ENCODE assay signal across 19 cellular contexts in genomic region chr12:109112720-109113465, GRCh38. TPM values are rescaled to one million over a fixed set of nuclear protein-coding genes. Genes with fewer than 3 reads are reported as not detected.
DNase-seq lines count a peak whose midpoint lies in the region; ATAC-seq, FAIRE-seq and TF ChIP-seq lines count a peak whose summit lies in the region.
"Had no signal": no experiment of that assay in that cellular context is flagged by ENCODE, and none has a peak within 500 bp of the region (broad histone marks: within the 10 kb centered on the region; RNA-seq: fewer than 3 reads in every experiment).

No MANE protein-coding gene starts in this region.

- H3K27me3 ChIP-seq in HL-60 (ENCODE audit: insufficient read depth, poor library complexity, severe bottlenecking) (no peaks in the 10 kb centered on the region), K562 (ENCODE audit: control insufficient read depth in 2 of 2, insufficient read depth in 2 of 2, low read length in 2 of 2) (no peaks in the 10 kb centered on the region), HepG2 (ENCODE audit: control insufficient read depth in 1 of 2, insufficient read depth in 2 of 2, low read length in 2 of 2) (no peaks in the 10 kb centered on the region), sigmoid colon (no peaks in the 10 kb centered on the region), osteoblast (ENCODE audit: insufficient read depth, low read length) (no peaks in the 10 kb centered on the region)

- H2AFZ ChIP-seq in K562 (ENCODE audit: low read depth, low read length): peak overlapping the region; percentile 52; the same call in 1 of the 2 replicates
- no peak overlapping the region for H2AFZ ChIP-seq in HepG2 (ENCODE audit: low read length)
- H2AFZ ChIP-seq in osteoblast (ENCODE audit: low read length): no peak overlapping the region

- no peak overlapping the region for H3K4me2 ChIP-seq in K562 (ENCODE audit: insufficient read depth, low read length)
- peak overlapping the region; percentile 74 for H3K4me2 ChIP-seq in HepG2 (ENCODE audit: low read depth, low read length)
- H3K4me2 ChIP-seq in osteoblast (ENCODE audit: insufficient read depth, low read length): no peak overlapping the region

- H3K36me3 ChIP-seq in K562 (ENCODE audit: control insufficient read depth, insufficient read depth, low read length) (peaks cover 23% of the 10 kb centered on the region; the same call in 2 of the 3 replicates), HepG2 (replicated peaks in 1 of 2; ENCODE audit: control insufficient read depth in 1 of 2, insufficient read depth in 2 of 2, low read length in 2 of 2) (peaks cover 3 to 10% of the 10 kb centered on the region in 2 experiments; a peak in 4 of 5 replicates), sigmoid colon (peaks cover 0 to 20% (median 0%) of the 10 kb centered on the region in 4 donors), osteoblast (ENCODE audit: insufficient read depth, low read length) (peaks cover 6% of the 10 kb centered on the region)

- H3K4me3 ChIP-seq in HL-60 (replicated peaks; ENCODE audit: insufficient read depth, low read length): no peak overlapping the region
- H3K4me3 ChIP-seq in K562: no peak overlapping the region
- H3K4me3 ChIP-seq in HepG2 (replicated peaks in 1 of 3; ENCODE audit: insufficient read depth in 1 of 3, low read depth in 2 of 3, low read length in 3 of 3): peak overlapping the region; percentile 2 to 56 (median 28)
- H3K4me3 ChIP-seq in sigmoid colon: peak overlapping the region in 2 of 4 donors; percentile 8 to 15
- no peak overlapping the region for H3K4me3 ChIP-seq in osteoblast (ENCODE audit: insufficient read depth, low read length)
- H3K4me3 ChIP-seq: mucosa of descending colon had no signal

- DNase-seq in HL-60 (ENCODE audit: low read depth in 1 of 2, low spot score in 1 of 2): peak in 1 of 2 experiments; percentile 24
- no peak for DNase-seq in K562 (ENCODE audit: extremely low read depth in 1 of 4, low spot score in 3 of 4)
- DNase-seq in HepG2 (ENCODE audit: low spot score): peak; percentile 29
- DNase-seq in sigmoid colon: peak; percentile 74
- DNase-seq in NCI-H510A treated with DMSO at 0.1 percent for 48 hours (lab: John Stamatoyannopoulos, UW): no peak
- no peak for DNase-seq in GDM1 (lab: John Stamatoyannopoulos, UW)
- no peak for DNase-seq in osteoblast (ENCODE audit: insufficient read length, low spot score, missing footprints)
- DNase-seq: activated B cell treated with CpG ODN at 0.5 μM for 24 hours; anterior cingulate cortex; cortex of kidney; glutamatergic neuron; NCI-H146; NCI-H2227 treated with DMSO at 0.1 percent for 48 hours; NK-92 treated with Interleukin-12 subunit alpha and Interleukin-12 subunit beta, amount 100 ng/mL, for 24 hours; RPMI8226; stimulated activated CD4-positive, alpha-beta T cell treated with anti-CD3 and anti-CD28 coated beads, Interleukin-15, amount 100 ng/mL, for 24 hours had no signal

- in situ Hi-C loops in K562 (cut with MboI): loop anchor here (10.0 kb wide), 1 partner anchor 272 kb away; no protein-coding TSS in a partner anchor
- in situ Hi-C loops in HepG2 (cut with HindIII; ENCODE audit: extremely low pct_ligation_motif_present, low pct_unique_long_range_greater_than_20kb): no loop called here

- FAIRE-seq in K562 (lab: Jason Lieb, UNC) (no peak), HepG2 (lab: Jason Lieb, UNC) (no peak)

- POLR2A ChIA-PET in K562 (lab: Yijun Ruan, JAX): no interaction called here
- POLR2A ChIA-PET in HepG2 (lab: Yijun Ruan, JAX): interaction anchor here (1.4 to 1.7 kb wide), 2 partner anchors 42 to 86 kb away, joined by 3 to 6 read pairs; no protein-coding TSS in a partner anchor

- H3K4me1 ChIP-seq in K562 (replicated peaks in 1 of 2; ENCODE audit: control insufficient read depth in 2 of 2, insufficient read depth in 2 of 2, low read length in 2 of 2): peaks cover 8 to 9% of the 10 kb centered on the region in 2 experiments
- H3K4me1 ChIP-seq in HepG2 (ENCODE audit: insufficient read depth, low read length): peaks cover 72% of the 10 kb centered on the region
- peaks cover 0 to 77% (median 67%) of the 10 kb centered on the region in 4 donors for H3K4me1 ChIP-seq in sigmoid colon
- H3K4me1 ChIP-seq in osteoblast (ENCODE audit: insufficient read depth, low read length): peaks cover 12% of the 10 kb centered on the region

- no peak for TF ChIP-seq EP300 in K562 (IDR thresholded peaks at IDR 0.05; ENCODE audit: low read length)
- no peak for TF ChIP-seq EP300 in HepG2 (IDR thresholded peaks at IDR 0.05; ENCODE audit: low read depth in 2 of 2, low read length in 2 of 2)
- TF ChIP-seq EP300 in HepG2 (CRISPR knock-in tag; IDR thresholded peaks at IDR 0.05; ENCODE audit: borderline replicate concordance): no peak
- TF ChIP-seq EP300 in sigmoid colon (IDR thresholded peaks at IDR 0.05): peak in 3 of 4 donors; percentile 25 to 77 (median 41)

- TF ChIP-seq RAD21 in K562 (CRISPR knock-in tag; conservative IDR thresholded peaks at IDR 0.05 in 1 of 2, IDR thresholded peaks at IDR 0.05 in 1 of 2): no peak
- no peak for TF ChIP-seq RAD21 in HepG2 (CRISPR knock-in tag; IDR thresholded peaks at IDR 0.05)

- H4K20me1 ChIP-seq in K562 (replicated peaks; ENCODE audit: control insufficient read depth, insufficient read depth, low read length): no peaks in the 10 kb centered on the region
- H4K20me1 ChIP-seq in HepG2 (ENCODE audit: insufficient read depth, low read length): no peaks in the 10 kb centered on the region
- no peaks in the 10 kb centered on the region for H4K20me1 ChIP-seq in osteoblast (ENCODE audit: insufficient read depth, low read length)

- H3K79me2 ChIP-seq in K562 (ENCODE audit: control insufficient read depth, insufficient read depth, low read length) (no peaks in the 10 kb centered on the region), HepG2 (ENCODE audit: insufficient read depth, low read length) (peaks cover 13% of the 10 kb centered on the region), osteoblast (ENCODE audit: insufficient read depth, low read length) (no peaks in the 10 kb centered on the region)

- H3K9me3 ChIP-seq in K562 (replicated peaks; ENCODE audit: control insufficient read depth, insufficient read depth, low read depth, low read length): no peaks in the 10 kb centered on the region
- no peaks in the 10 kb centered on the region for H3K9me3 ChIP-seq in HepG2 (ENCODE audit: low read length)
- no peaks in the 10 kb centered on the region for H3K9me3 ChIP-seq in sigmoid colon
- H3K9me3 ChIP-seq in osteoblast (ENCODE audit: low read depth, low read length): no peaks in the 10 kb centered on the region
- H3K9me3 ChIP-seq: mucosa of descending colon had no signal

- ATAC-seq in K562 (no peak), HepG2 (no peak; the same call in 2 of the 3 replicates), GM21390 (IDR thresholded peaks at IDR 0.05; ENCODE audit: unreplicated experiment) (no peak)
- ATAC-seq: mucosa of descending colon had no signal

- peak overlapping the region; percentile 21; the same call in 1 of the 2 replicates for H3K27ac ChIP-seq in HL-60 (replicated peaks)
- no peak overlapping the region for H3K27ac ChIP-seq in K562 (ENCODE audit: extremely low read depth, low read depth, low read length)
- peak overlapping the region; percentile 79 for H3K27ac ChIP-seq in HepG2 (ENCODE audit: extremely low read length, insufficient read depth, low read length)
- peak overlapping the region; percentile 91 to 94 (median 92) for H3K27ac ChIP-seq in sigmoid colon
- no peak overlapping the region for H3K27ac ChIP-seq in osteoblast (ENCODE audit: low read depth, low read length)
- H3K27ac ChIP-seq: epithelial cell of prostate had no signal

- CTCF ChIA-PET in K562 (lab: Yijun Ruan, JAX; ENCODE audit: low intra/inter-chr PET ratio): no interaction called here
- CTCF ChIA-PET in HepG2 (lab: Yijun Ruan, JAX; ENCODE audit: low intra/inter-chr PET ratio, low total read pairs): no interaction called here

- TF ChIP-seq CTCF in HL-60 (IDR thresholded peaks at IDR 0.05; ENCODE audit: insufficient read depth, low read length) (no peak), K562 (IDR thresholded peaks at IDR 0.05 in 2 of 3, conservative IDR thresholded peaks at IDR 0.05 in 1 of 3; ENCODE audit: insufficient read depth in 2 of 3, low read depth in 1 of 3, low read length in 3 of 3) (no peak), HepG2 (CRISPR knock-in tag; IDR thresholded peaks at IDR 0.05) (no peak), sigmoid colon (IDR thresholded peaks at IDR 0.05) (no peak), osteoblast (IDR thresholded peaks at IDR 0.05; ENCODE audit: extremely low read depth, low read depth, low read length) (no peak)

- 72% methylated on average over 11 of the region's 11 CpGs for WGBS in K562 (ENCODE audit: insufficient coverage, low coverage, missing lambda C conversion rate)
- 34% methylated on average over 11 of the region's 11 CpGs for WGBS in HepG2 (ENCODE audit: low lambda C conversion rate)
- WGBS in sigmoid colon, 2 donors: 52 to 76% methylated on average over 11 of the region's 11 CpGs

- TF ChIP-seq POLR2A in K562 (conservative IDR thresholded peaks at IDR 0.05) (no peak), HepG2 (IDR thresholded peaks at IDR 0.05; ENCODE audit: insufficient read depth in 1 of 2, low read depth in 2 of 2, low read length in 2 of 2) (peak in 1 of 2 experiments; percentile 41; a peak in 2 of 4 replicates), sigmoid colon (IDR thresholded peaks at IDR 0.05) (no peak)

- intact Hi-C loops in K562 (cut with micrococcal nuclease) (loop anchor here (5.0 kb wide), 1 partner anchor 274 kb away; no protein-coding TSS in a partner anchor), HepG2 (cut with micrococcal nuclease; ENCODE audit: unreplicated experiment) (no loop called here), sigmoid colon (cut with DNase I) (loop anchor here (5.0 kb wide), 1 partner anchor 349 kb away; no protein-coding TSS in a partner anchor)

- H3K9ac ChIP-seq in K562 (ENCODE audit: insufficient read depth in 1 of 2, low read depth in 2 of 2, low read length in 2 of 2) (no peak overlapping the region), HepG2 (ENCODE audit: insufficient read depth, low read depth, low read length) (peak overlapping the region; percentile 66)

- H3K9me1 ChIP-seq in K562 (ENCODE audit: control insufficient read depth, insufficient read depth, low read length): no peaks in the 10 kb centered on the region

- BruUV-seq in K562 (replicated peaks; lab: Mats Ljungman, UMichigan) (no TSS peak), HepG2 (replicated peaks; lab: Mats Ljungman, UMichigan) (no TSS peak)

RNA-seq across cellular contexts. Expression of gene ACACB, which starts 3.5 kb away (rescaled TPM):
- 4.3 and 5.0 TPM in 2 replicates for total RNA-seq in K562 (2011; cell fraction: chromatin; rRNA removed; ENCODE audit: low replicate concordance)
- total RNA-seq in K562 (2011; cell fraction: nucleolus; rRNA removed): 1.6 and 2.0 TPM in 2 replicates
- 3.2 TPM in 2 replicates for total RNA-seq in K562 (2011; cell fraction: nucleoplasm; rRNA removed)
- 1.5 and 2.5 TPM in 2 replicates for total RNA-seq in K562 (2014; rRNA removed)
- total RNA-seq in K562 (2014; rRNA removed; fragmentation: Illumina TruSeq; extraction: Trizol): 0.62 and 0.77 TPM in 2 replicates
- 1.1 and 1.6 TPM in 2 replicates for total RNA-seq in K562 (2015; rRNA removed; fragmentation: Illumina TruSeq; extraction: Trizol)
- total RNA-seq in K562 (2021): 2.5 and 2.8 TPM in 2 replicates
- 0.10 and 0.32 TPM in 2 replicates for polyA plus RNA-seq in K562 (2011; rRNA removed)
- polyA plus RNA-seq in K562 (2011; cell fraction: cytosol; rRNA removed): 0.25 and 0.48 TPM in 2 replicates
- 0.49 and 0.53 TPM in 2 replicates for polyA plus RNA-seq in K562 (2011; cell fraction: nucleus; rRNA removed)
- 3.0 and 7.8 TPM in 2 replicates for polyA plus RNA-seq in K562 (2012)
- polyA plus RNA-seq in K562 (2014; fragmentation: Illumina TruSeq; extraction: Trizol): 0.83 and 0.87 TPM in 2 replicates
- under 1 TPM; 0.10 to 0.18 TPM for polyA plus RNA-seq in K562 (2014; fragmentation: Nextera tagmentation; extraction: Ambion mirVana)
- 0.31 and 1.3 TPM in 2 replicates for polyA plus RNA-seq in K562 (2014; rRNA removed)
- 0.60 and 1.6 TPM in 2 replicates for polyA minus RNA-seq in K562 (2011; rRNA and poly(A)+ RNA removed)
- 0.10 TPM in 1 of 2 replicates, not detected in the other for polyA minus RNA-seq in K562 (2011; cell fraction: cytosol; rRNA and poly(A)+ RNA removed)
- polyA minus RNA-seq in K562 (2011; cell fraction: nucleus; rRNA and poly(A)+ RNA removed): 1.1 TPM in 2 replicates
- total RNA-seq in HepG2 (2016; rRNA removed; fragmentation: Illumina TruSeq; extraction: Trizol): 6.0 and 8.6 TPM in 2 replicates
- total RNA-seq in HepG2 (2016; cell fraction: cytosol; rRNA removed; fragmentation: Illumina TruSeq; extraction: Trizol; ENCODE audit: low read depth): 3.7 and 5.2 TPM in 2 replicates
- 4.7 and 10.3 TPM in 2 replicates for total RNA-seq in HepG2 (2016; cell fraction: insoluble cytoplasmic fraction; rRNA removed; fragmentation: Illumina TruSeq; extraction: Trizol)
- 4.2 and 5.9 TPM in 2 replicates for total RNA-seq in HepG2 (2016; cell fraction: membrane; rRNA removed; fragmentation: Illumina TruSeq; extraction: Trizol)
- 14.3 and 17.9 TPM in 2 replicates for total RNA-seq in HepG2 (2016; cell fraction: nucleus; rRNA removed; fragmentation: Illumina TruSeq; extraction: Trizol)
- polyA plus RNA-seq in HepG2 (2011; rRNA removed): 6.2 and 6.4 TPM in 2 replicates
- polyA plus RNA-seq in HepG2 (2011; cell fraction: cytosol; rRNA removed): 3.4 and 4.6 TPM in 2 replicates
- 18.8 and 19.2 TPM in 2 replicates for polyA plus RNA-seq in HepG2 (2011; cell fraction: nucleus; rRNA removed)
- polyA plus RNA-seq in HepG2 (2012): 4.3 and 4.9 TPM in 2 replicates
- polyA plus RNA-seq in HepG2 (2016; cell fraction: cytosol; fragmentation: Illumina TruSeq; extraction: Trizol; ENCODE audit: low read depth): 0.51 TPM in 2 replicates
- 3.6 and 4.3 TPM in 2 replicates for polyA plus RNA-seq in HepG2 (2016; cell fraction: insoluble cytoplasmic fraction; fragmentation: Illumina TruSeq; extraction: Trizol; ENCODE audit: low read depth)
- 1.0 and 1.2 TPM in 2 replicates for polyA plus RNA-seq in HepG2 (2016; cell fraction: membrane; fragmentation: Illumina TruSeq; extraction: Trizol; ENCODE audit: low read depth)
- polyA plus RNA-seq in HepG2 (2016; cell fraction: nucleus; fragmentation: Illumina TruSeq; extraction: Trizol; ENCODE audit: insufficient read depth, low read depth): 18.5 and 20.2 TPM in 2 replicates
- 24.1 and 29.2 TPM in 2 replicates for polyA minus RNA-seq in HepG2 (2011; rRNA and poly(A)+ RNA removed; ENCODE audit: low replicate concordance)
- 5.0 and 5.1 TPM in 2 replicates for polyA minus RNA-seq in HepG2 (2011; cell fraction: cytosol; rRNA and poly(A)+ RNA removed)
- 23.6 and 44.9 TPM in 2 replicates for polyA minus RNA-seq in HepG2 (2011; cell fraction: nucleus; rRNA and poly(A)+ RNA removed)
- 100 to 1,000 TPM; 116 to 295 (median 161) TPM for total RNA-seq in sigmoid colon
- polyA plus RNA-seq in sigmoid colon: 10 to 100 TPM in 1 of 3 donors, 1 to 10 TPM in 2; 5.3 to 36.0 (median 5.4) TPM
- 13.8 and 16.2 TPM in 2 replicates for total RNA-seq in osteoblast

RNA-seq across cellular contexts. Expression of gene UNG, which starts 15.5 kb away (rescaled TPM):
- 9.3 and 11.4 TPM in 2 replicates for total RNA-seq in K562 (2011; cell fraction: chromatin; rRNA removed; ENCODE audit: low replicate concordance)
- total RNA-seq in K562 (2011; cell fraction: nucleolus; rRNA removed): 8.4 and 9.2 TPM in 2 replicates
- 9.5 and 10.8 TPM in 2 replicates for total RNA-seq in K562 (2011; cell fraction: nucleoplasm; rRNA removed)
- total RNA-seq in K562 (2014; rRNA removed): 47.0 and 67.3 TPM in 2 replicates
- 37.9 and 42.9 TPM in 2 replicates for total RNA-seq in K562 (2014; rRNA removed; fragmentation: Illumina TruSeq; extraction: Trizol)
- total RNA-seq in K562 (2015; rRNA removed; fragmentation: Illumina TruSeq; extraction: Trizol): 41.7 and 42.2 TPM in 2 replicates
- total RNA-seq in K562 (2021): 59.8 and 65.9 TPM in 2 replicates
- polyA plus RNA-seq in K562 (2011; rRNA removed): 23.9 and 26.3 TPM in 2 replicates
- polyA plus RNA-seq in K562 (2011; cell fraction: cytosol; rRNA removed): 15.9 and 20.4 TPM in 2 replicates
- 14.2 and 16.3 TPM in 2 replicates for polyA plus RNA-seq in K562 (2011; cell fraction: nucleus; rRNA removed)
- polyA plus RNA-seq in K562 (2012): 27.0 and 44.7 TPM in 2 replicates
- polyA plus RNA-seq in K562 (2014; fragmentation: Illumina TruSeq; extraction: Trizol): 48.3 and 49.4 TPM in 2 replicates
- 10 to 100 TPM in 1 of 2 experiments, 1 to 10 TPM in 1; 8.4 to 11.9 TPM for polyA plus RNA-seq in K562 (2014; fragmentation: Nextera tagmentation; extraction: Ambion mirVana)
- polyA plus RNA-seq in K562 (2014; rRNA removed): 38.6 and 41.0 TPM in 2 replicates
- 11.0 and 11.6 TPM in 2 replicates for polyA minus RNA-seq in K562 (2011; rRNA and poly(A)+ RNA removed)
- polyA minus RNA-seq in K562 (2011; cell fraction: cytosol; rRNA and poly(A)+ RNA removed): 14.7 and 15.7 TPM in 2 replicates
- polyA minus RNA-seq in K562 (2011; cell fraction: nucleus; rRNA and poly(A)+ RNA removed): 5.8 and 7.0 TPM in 2 replicates
- total RNA-seq in HepG2 (2016; rRNA removed; fragmentation: Illumina TruSeq; extraction: Trizol): 114 and 144 TPM in 2 replicates
- total RNA-seq in HepG2 (2016; cell fraction: cytosol; rRNA removed; fragmentation: Illumina TruSeq; extraction: Trizol; ENCODE audit: low read depth): 14.1 and 15.1 TPM in 2 replicates
- 113 and 144 TPM in 2 replicates for total RNA-seq in HepG2 (2016; cell fraction: insoluble cytoplasmic fraction; rRNA removed; fragmentation: Illumina TruSeq; extraction: Trizol)
- total RNA-seq in HepG2 (2016; cell fraction: membrane; rRNA removed; fragmentation: Illumina TruSeq; extraction: Trizol): 42.9 and 44.0 TPM in 2 replicates
- total RNA-seq in HepG2 (2016; cell fraction: nucleus; rRNA removed; fragmentation: Illumina TruSeq; extraction: Trizol): 46.7 and 49.9 TPM in 2 replicates
- 20.5 and 23.3 TPM in 2 replicates for polyA plus RNA-seq in HepG2 (2011; rRNA removed)
- 18.8 and 19.2 TPM in 2 replicates for polyA plus RNA-seq in HepG2 (2011; cell fraction: cytosol; rRNA removed)
- 9.4 and 9.6 TPM in 2 replicates for polyA plus RNA-seq in HepG2 (2011; cell fraction: nucleus; rRNA removed)
- 24.4 and 35.2 TPM in 2 replicates for polyA plus RNA-seq in HepG2 (2012)
- 11.6 and 12.8 TPM in 2 replicates for polyA plus RNA-seq in HepG2 (2016; cell fraction: cytosol; fragmentation: Illumina TruSeq; extraction: Trizol; ENCODE audit: low read depth)
- 144 TPM in 2 replicates for polyA plus RNA-seq in HepG2 (2016; cell fraction: insoluble cytoplasmic fraction; fragmentation: Illumina TruSeq; extraction: Trizol; ENCODE audit: low read depth)
- 28.5 and 28.6 TPM in 2 replicates for polyA plus RNA-seq in HepG2 (2016; cell fraction: membrane; fragmentation: Illumina TruSeq; extraction: Trizol; ENCODE audit: low read depth)
- 65.0 and 67.4 TPM in 2 replicates for polyA plus RNA-seq in HepG2 (2016; cell fraction: nucleus; fragmentation: Illumina TruSeq; extraction: Trizol; ENCODE audit: insufficient read depth, low read depth)
- 11.1 and 15.9 TPM in 2 replicates for polyA minus RNA-seq in HepG2 (2011; rRNA and poly(A)+ RNA removed; ENCODE audit: low replicate concordance)
- polyA minus RNA-seq in HepG2 (2011; cell fraction: cytosol; rRNA and poly(A)+ RNA removed): 11.2 and 14.4 TPM in 2 replicates
- 6.8 and 7.1 TPM in 2 replicates for polyA minus RNA-seq in HepG2 (2011; cell fraction: nucleus; rRNA and poly(A)+ RNA removed)
- 10 to 100 TPM; 11.9 to 17.1 (median 12.1) TPM for total RNA-seq in sigmoid colon
- polyA plus RNA-seq in sigmoid colon: 10 to 100 TPM; 27.0 to 34.8 (median 28.9) TPM
- total RNA-seq in osteoblast: 38.0 and 41.8 TPM in 2 replicates

RNA-seq across cellular contexts. Expression of gene ALKBH2, which starts 19.6 kb away (rescaled TPM):
- total RNA-seq in K562 (2011; cell fraction: chromatin; rRNA removed; ENCODE audit: low replicate concordance): 25.1 and 31.3 TPM in 2 replicates
- total RNA-seq in K562 (2011; cell fraction: nucleolus; rRNA removed): 28.5 and 32.2 TPM in 2 replicates
- total RNA-seq in K562 (2011; cell fraction: nucleoplasm; rRNA removed): 27.3 and 31.1 TPM in 2 replicates
- 56.1 and 60.4 TPM in 2 replicates for total RNA-seq in K562 (2014; rRNA removed)
- total RNA-seq in K562 (2014; rRNA removed; fragmentation: Illumina TruSeq; extraction: Trizol): 30.9 and 43.8 TPM in 2 replicates
- 39.7 and 41.9 TPM in 2 replicates for total RNA-seq in K562 (2015; rRNA removed; fragmentation: Illumina TruSeq; extraction: Trizol)
- 37.3 and 41.9 TPM in 2 replicates for total RNA-seq in K562 (2021)
- 30.9 and 32.3 TPM in 2 replicates for polyA plus RNA-seq in K562 (2011; rRNA removed)
- 26.2 and 28.1 TPM in 2 replicates for polyA plus RNA-seq in K562 (2011; cell fraction: cytosol; rRNA removed)
- polyA plus RNA-seq in K562 (2011; cell fraction: nucleus; rRNA removed): 55.9 and 59.7 TPM in 2 replicates
- 27.2 and 38.5 TPM in 2 replicates for polyA plus RNA-seq in K562 (2012)
- polyA plus RNA-seq in K562 (2014; fragmentation: Illumina TruSeq; extraction: Trizol): 44.6 and 50.0 TPM in 2 replicates
- polyA plus RNA-seq in K562 (2014; fragmentation: Nextera tagmentation; extraction: Ambion mirVana): 10 to 100 TPM in 1 of 2 experiments, 1 to 10 TPM in 1; 5.9 to 13.6 TPM
- 47.4 and 50.5 TPM in 2 replicates for polyA plus RNA-seq in K562 (2014; rRNA removed)
- polyA minus RNA-seq in K562 (2011; rRNA and poly(A)+ RNA removed): 13.6 and 16.5 TPM in 2 replicates
- polyA minus RNA-seq in K562 (2011; cell fraction: cytosol; rRNA and poly(A)+ RNA removed): 9.6 and 14.5 TPM in 2 replicates
- polyA minus RNA-seq in K562 (2011; cell fraction: nucleus; rRNA and poly(A)+ RNA removed): 12.3 and 14.2 TPM in 2 replicates
- 40.5 and 46.7 TPM in 2 replicates for total RNA-seq in HepG2 (2016; rRNA removed; fragmentation: Illumina TruSeq; extraction: Trizol)
- total RNA-seq in HepG2 (2016; cell fraction: cytosol; rRNA removed; fragmentation: Illumina TruSeq; extraction: Trizol; ENCODE audit: low read depth): 26.9 and 30.3 TPM in 2 replicates
- 42.1 and 42.5 TPM in 2 replicates for total RNA-seq in HepG2 (2016; cell fraction: insoluble cytoplasmic fraction; rRNA removed; fragmentation: Illumina TruSeq; extraction: Trizol)
- total RNA-seq in HepG2 (2016; cell fraction: membrane; rRNA removed; fragmentation: Illumina TruSeq; extraction: Trizol): 25.3 and 29.0 TPM in 2 replicates
- 31.4 and 33.2 TPM in 2 replicates for total RNA-seq in HepG2 (2016; cell fraction: nucleus; rRNA removed; fragmentation: Illumina TruSeq; extraction: Trizol)
- 19.2 and 21.0 TPM in 2 replicates for polyA plus RNA-seq in HepG2 (2011; rRNA removed)
- 16.6 and 17.1 TPM in 2 replicates for polyA plus RNA-seq in HepG2 (2011; cell fraction: cytosol; rRNA removed)
- 34.1 and 41.7 TPM in 2 replicates for polyA plus RNA-seq in HepG2 (2011; cell fraction: nucleus; rRNA removed)
- 18.9 and 22.6 TPM in 2 replicates for polyA plus RNA-seq in HepG2 (2012)
- polyA plus RNA-seq in HepG2 (2016; cell fraction: cytosol; fragmentation: Illumina TruSeq; extraction: Trizol; ENCODE audit: low read depth): 13.7 and 19.0 TPM in 2 replicates
- 40.3 and 40.9 TPM in 2 replicates for polyA plus RNA-seq in HepG2 (2016; cell fraction: insoluble cytoplasmic fraction; fragmentation: Illumina TruSeq; extraction: Trizol; ENCODE audit: low read depth)
- 18.2 and 23.2 TPM in 2 replicates for polyA plus RNA-seq in HepG2 (2016; cell fraction: membrane; fragmentation: Illumina TruSeq; extraction: Trizol; ENCODE audit: low read depth)
- 65.5 and 73.7 TPM in 2 replicates for polyA plus RNA-seq in HepG2 (2016; cell fraction: nucleus; fragmentation: Illumina TruSeq; extraction: Trizol; ENCODE audit: insufficient read depth, low read depth)
- polyA minus RNA-seq in HepG2 (2011; rRNA and poly(A)+ RNA removed; ENCODE audit: low replicate concordance): 7.5 and 22.5 TPM in 2 replicates
- 6.2 and 6.4 TPM in 2 replicates for polyA minus RNA-seq in HepG2 (2011; cell fraction: cytosol; rRNA and poly(A)+ RNA removed)
- 6.6 and 10.9 TPM in 2 replicates for polyA minus RNA-seq in HepG2 (2011; cell fraction: nucleus; rRNA and poly(A)+ RNA removed)
- 10 to 100 TPM; 11.6 to 29.3 (median 16.5) TPM for total RNA-seq in sigmoid colon
- 10 to 100 TPM in 2 of 3 donors, 1 to 10 TPM in 1; 5.3 to 17.9 (median 14.4) TPM for polyA plus RNA-seq in sigmoid colon
- 22.4 and 25.0 TPM in 2 replicates for total RNA-seq in osteoblast

Comparison
In these comparisons a context has a peak if more than half of its experiments do, and no peak if none do; other contexts are left out.
1. DNase-seq: peak in HepG2 (single experiment) and sigmoid colon (single experiment); none in K562 (0 of 4), NCI-H510A treated with DMSO at 0.1 percent for 48 hours (single experiment), GDM1 (single experiment) and osteoblast (single experiment).
2. H3K27ac ChIP-seq: peak in HL-60 (single experiment), HepG2 (single experiment) and sigmoid colon (4 of 4); none in K562 (single experiment) and osteoblast (single experiment).
3. H3K4me3 ChIP-seq: peak in HepG2 (3 of 3); none in HL-60 (single experiment), K562 (single experiment) and osteoblast (single experiment).